ENCODE assay signal across 9 cellular contexts in genomic region chr19:42465827-42466280, GRCh38. TPM values are rescaled to one million over a fixed set of nuclear protein-coding genes. Genes with fewer than 3 reads are reported as not detected.
A peak's percentile ranks its signal among the peaks of the same experiment; 100 is the strongest.
DNase-seq lines count a peak whose midpoint lies in the region; ATAC-seq and TF ChIP-seq lines count a peak whose summit lies in the region.
"Had no signal": no experiment of that assay in that cellular context is flagged by ENCODE, and none has a peak within 500 bp of the region (broad histone marks: within the 10 kb centered on the region; RNA-seq: fewer than 3 reads in every experiment).

No MANE protein-coding gene starts in this region.

- DNase-seq in germinal center (ENCODE audit: low spot score): peak; percentile 80
- no peak for DNase-seq in MG63
- DNase-seq in activated gamma-delta T cell (lab: John Stamatoyannopoulos, UW): no peak
- no peak for DNase-seq in OCI-M2 (lab: John Stamatoyannopoulos, UW; ENCODE audit: unreplicated experiment)
- DNase-seq in activated CD4-positive, CD25-positive, alpha-beta regulatory T cell treated with anti-CD3 and anti-CD28 coated beads, Interleukin-2, amount 50 U/mL, for 72 hours: no peak

- no peak overlapping the region for H3K4me3 ChIP-seq in MG63
- H3K4me3 ChIP-seq: SK-N-MC had no signal

- H3K27me3 ChIP-seq in MG63: no peaks in the 10 kb centered on the region

- H3K9me3 ChIP-seq in MG63: no peaks in the 10 kb centered on the region

- ATAC-seq in GM19397 (IDR thresholded peaks at IDR 0.05; ENCODE audit: unreplicated experiment) (peak; percentile 58), HG03175 (IDR thresholded peaks at IDR 0.05; ENCODE audit: unreplicated experiment) (peak; percentile 70)

- no peaks in the 10 kb centered on the region for H3K36me3 ChIP-seq in MG63

- peak; percentile 56 for TF ChIP-seq CTCF in GM12872 (IDR thresholded peaks at IDR 0.05; ENCODE audit: insufficient read depth, low read depth, low read length)

RNA-seq across cellular contexts. Expression of gene CXCL17, which starts 23.1 kb away (rescaled TPM):
- total RNA-seq in MG63 (2014; rRNA removed; shearing (Covaris generic); ENCODE audit: low replicate concordance): not detected in 2 replicates

RNA-seq across cellular contexts. Expression of gene LIPE, which starts 38.7 kb away (rescaled TPM):
- not detected in 2 replicates for total RNA-seq in MG63 (2014; rRNA removed; shearing (Covaris generic); ENCODE audit: low replicate concordance)
